Comparison of ENCODE assay signal across 10 cellular contexts in genomic region chr6:2450546-2450945, GRCh38.
DNase-seq lines count a peak whose midpoint lies in the region; ATAC-seq and TF ChIP-seq lines count a peak whose summit lies in the region.
"Had no signal": no experiment of that assay in that cellular context is flagged by ENCODE, and none has a peak within 500 bp of the region (broad histone marks: within the 10 kb centered on the region; RNA-seq: fewer than 3 reads in every experiment).

No MANE protein-coding gene starts in this region.

- H3K27me3 ChIP-seq in RWPE2 (ENCODE audit: insufficient read depth, poor library complexity, severe bottlenecking): no peaks in the 10 kb centered on the region

- H3K4me1 ChIP-seq in RWPE2 (ENCODE audit: insufficient read depth, poor library complexity, severe bottlenecking): no peaks in the 10 kb centered on the region

- ATAC-seq in RWPE2 (ENCODE audit: low read depth): peak; percentile 40; the same call in 2 of the 3 replicates
- ATAC-seq in HG02870 (IDR thresholded peaks at IDR 0.05; ENCODE audit: unreplicated experiment): no peak
- ATAC-seq in HG03571 (IDR thresholded peaks at IDR 0.05; ENCODE audit: unreplicated experiment): no peak
- ATAC-seq in GM21619 (IDR thresholded peaks at IDR 0.05; ENCODE audit: unreplicated experiment): no peak

- H3K9me3 ChIP-seq in RWPE2 (ENCODE audit: severe bottlenecking): no peaks in the 10 kb centered on the region

- H3K36me3 ChIP-seq in RWPE2 (ENCODE audit: low read depth): no peaks in the 10 kb centered on the region

- no peak overlapping the region for H3K27ac ChIP-seq in RWPE2 (ENCODE audit: poor library complexity, severe bottlenecking)

- DNase-seq in DMS 273 (lab: John Stamatoyannopoulos, UW; ENCODE audit: unreplicated experiment): peak; percentile 89
- peak; percentile 44 for DNase-seq in NCI-H187 treated with DMSO at 0.1 percent for 48 hours (lab: John Stamatoyannopoulos, UW)
- no peak for DNase-seq in RWPE2 (ENCODE audit: low spot score)
- peak; percentile 30 for DNase-seq in kidney glomerular epithelial cell (lab: John Stamatoyannopoulos, UW)
- DNase-seq in activated T-cell treated with anti-CD3 and anti-CD28 coated beads, Interleukin-2, amount 50 U/mL, for 1 hour: no peak
- DNase-seq: activated CD4-positive, alpha-beta memory T cell treated with anti-CD3 and anti-CD28 coated beads, Interleukin-2, amount 10 ng/mL, durations not matched to agents 7 days and 5 days had no signal

- no peak overlapping the region for H3K4me3 ChIP-seq in RWPE2 (ENCODE audit: severe bottlenecking)
- H3K4me3 ChIP-seq: lung had no signal

- TF ChIP-seq CTCF in RWPE2 (IDR thresholded peaks at IDR 0.05; ENCODE audit: poor library complexity, severe bottlenecking): no peak

Comparison
In these comparisons a context has a peak if more than half of its experiments do, and no peak if none do; other contexts are left out.
1. DNase-seq: peak in DMS 273 (single experiment), NCI-H187 treated with DMSO at 0.1 percent for 48 hours (single experiment) and kidney glomerular epithelial cell (single experiment); none in RWPE2 (single experiment) and activated T-cell treated with anti-CD3 and anti-CD28 coated beads, Interleukin-2, amount 50 U/mL, for 1 hour (single experiment).